ENCODE assay signal across 8 cellular contexts in genomic region chr1:17502326-17502778, GRCh38. TPM values are rescaled to one million over a fixed set of nuclear protein-coding genes. Genes with fewer than 3 reads are reported as not detected.
DNase-seq lines count a peak whose midpoint lies in the region; ATAC-seq and TF ChIP-seq lines count a peak whose summit lies in the region.

No MANE protein-coding gene starts in this region.

- H3K23ac ChIP-seq in trophoblast cell (ENCODE audit: low read length): no peak overlapping the region

- no peak overlapping the region for H4K8ac ChIP-seq in trophoblast cell (ENCODE audit: low read depth, low read length)

- H3K4me1 ChIP-seq in DND-41 (ENCODE audit: insufficient read depth, low read length) (no peaks in the 10 kb centered on the region), Peyer's patch (peaks cover 0 to 15% (median 0%) of the 10 kb centered on the region in 4 donors), trophoblast cell (ENCODE audit: control insufficient read depth in 1 of 2, insufficient read depth in 2 of 2, low read length in 2 of 2) (no peaks in the 10 kb centered on the region), aorta (ENCODE audit: control insufficient read depth in 1 of 2, insufficient read depth in 2 of 2, low read length in 2 of 2) (peaks cover 0 to 2% of the 10 kb centered on the region in 2 donors)

- TF ChIP-seq CTCF in DND-41 (IDR thresholded peaks at IDR 0.05; ENCODE audit: borderline replicate concordance, extremely low read depth, low read length, poor library complexity, severe bottlenecking) (peak; percentile 82), Peyer's patch (IDR thresholded peaks at IDR 0.05) (peak; percentile 70 to 95 (median 83))

- H3K36me3 ChIP-seq in DND-41 (ENCODE audit: insufficient read depth, low read length): no peaks in the 10 kb centered on the region
- H3K36me3 ChIP-seq in Peyer's patch: no peaks in the 10 kb centered on the region
- no peaks in the 10 kb centered on the region for H3K36me3 ChIP-seq in trophoblast cell (ENCODE audit: control insufficient read depth in 1 of 2, insufficient read depth in 2 of 2, low read length in 2 of 2)
- no peaks in the 10 kb centered on the region for H3K36me3 ChIP-seq in aorta (ENCODE audit: control insufficient read depth in 1 of 2, insufficient read depth in 2 of 2, low read length in 1 of 2)

- peaks cover 14% of the 10 kb centered on the region for H3K27me3 Mint-ChIP-seq in activated naive CD8-positive, alpha-beta T cell treated with anti-CD3 and anti-CD28 coated beads, Interleukin-2, amount 10 ng/mL, durations not matched to agents 7 days and 5 days

- H3K9ac ChIP-seq in DND-41 (ENCODE audit: low read depth, low read length): no peak overlapping the region
- no peak overlapping the region for H3K9ac ChIP-seq in trophoblast cell (ENCODE audit: low read length)

- no CpG with 5 or more reads among the region's 12 CpGs for WGBS in trophoblast cell (ENCODE audit: extremely low coverage, insufficient coverage, insufficient read length)
- 1 to 2% methylated on average over 12 of the region's 12 CpGs for WGBS in aorta, 2 donors

- H2AFZ ChIP-seq in DND-41 (ENCODE audit: low read depth, low read length) (no peak overlapping the region), trophoblast cell (ENCODE audit: insufficient read depth, low read length, poor library complexity) (no peak overlapping the region)

- no peak overlapping the region for H3K4me3 Mint-ChIP-seq in activated naive CD8-positive, alpha-beta T cell treated with anti-CD3 and anti-CD28 coated beads, Interleukin-2, amount 10 ng/mL, durations not matched to agents 7 days and 5 days

- H4K12ac ChIP-seq in trophoblast cell (ENCODE audit: low read depth, low read length): no peak overlapping the region

- H3K4me3 ChIP-seq in DND-41 (ENCODE audit: low read depth in 1 of 2, low read length in 2 of 2) (no peak overlapping the region), Peyer's patch (no peak overlapping the region), trophoblast cell (ENCODE audit: low read depth, low read length) (no peak overlapping the region), aorta (ENCODE audit: low read length in 2 of 2) (no peak overlapping the region)

- H3K4me1 Mint-ChIP-seq in activated naive CD8-positive, alpha-beta T cell treated with anti-CD3 and anti-CD28 coated beads, Interleukin-2, amount 10 ng/mL, durations not matched to agents 7 days and 5 days: peaks cover 3% of the 10 kb centered on the region

- H3K79me2 ChIP-seq in DND-41 (ENCODE audit: insufficient read depth, low read length): no peaks in the 10 kb centered on the region
- no peaks in the 10 kb centered on the region for H3K79me2 ChIP-seq in trophoblast cell (ENCODE audit: control insufficient read depth, insufficient read depth, low read length, poor library complexity)

- no peak for TF ChIP-seq POLR2A in Peyer's patch (IDR thresholded peaks at IDR 0.05)

- peak; percentile 87 for ATAC-seq in DND-41 (ENCODE audit: insufficient read depth, low read depth)
- peak; percentile 81 for ATAC-seq in activated naive CD8-positive, alpha-beta T cell treated with anti-CD3 and anti-CD28 coated beads, Interleukin-2, amount 10 ng/mL, durations not matched to agents 7 days and 5 days (ENCODE audit: low read depth)
- ATAC-seq in aorta (ENCODE audit: low FRiP score): peak; percentile 96
- no peak for ATAC-seq in GM18519 (IDR thresholded peaks at IDR 0.05; ENCODE audit: low FRiP score, unreplicated experiment)

- H3K4ac ChIP-seq in trophoblast cell (ENCODE audit: low read depth, low read length): no peak overlapping the region

- no peaks in the 10 kb centered on the region for H3K27me3 ChIP-seq in DND-41 (ENCODE audit: insufficient read depth, low read length, poor library complexity)
- H3K27me3 ChIP-seq in Peyer's patch: no peaks in the 10 kb centered on the region
- no peaks in the 10 kb centered on the region for H3K27me3 ChIP-seq in trophoblast cell (ENCODE audit: insufficient read depth, low read length)
- no peaks in the 10 kb centered on the region for H3K27me3 ChIP-seq in aorta (ENCODE audit: control insufficient read depth in 1 of 2, insufficient read depth in 2 of 2, low read length in 1 of 2)

- H3K4me2 ChIP-seq in DND-41 (ENCODE audit: insufficient read depth, low read length) (no peak overlapping the region), trophoblast cell (ENCODE audit: low read length) (no peak overlapping the region)

- POLR2A ChIA-PET in activated naive CD8-positive, alpha-beta T cell treated with anti-CD3 and anti-CD28 coated beads, Interleukin-2, amount 10 ng/mL, durations not matched to agents 7 days and 5 days (lab: Charles Lee): no interaction called here

- no peak overlapping the region for H4K91ac ChIP-seq in trophoblast cell (ENCODE audit: low read depth, low read length)

- H3K9me3 Mint-ChIP-seq in activated naive CD8-positive, alpha-beta T cell treated with anti-CD3 and anti-CD28 coated beads, Interleukin-2, amount 10 ng/mL, durations not matched to agents 7 days and 5 days: no peaks in the 10 kb centered on the region

- H3K9me3 ChIP-seq in DND-41 (ENCODE audit: insufficient read depth, low read length, severe bottlenecking) (no peaks in the 10 kb centered on the region), Peyer's patch (no peaks in the 10 kb centered on the region), trophoblast cell (ENCODE audit: insufficient read depth, low read depth, low read length) (no peaks in the 10 kb centered on the region), aorta (ENCODE audit: control insufficient read depth, low read length) (no peaks in the 10 kb centered on the region)

- no peaks in the 10 kb centered on the region for H3K79me1 ChIP-seq in trophoblast cell (ENCODE audit: low read length)

- H2BK5ac ChIP-seq in trophoblast cell (ENCODE audit: low read depth, low read length, poor library complexity): no peak overlapping the region

- H3K14ac ChIP-seq in trophoblast cell (ENCODE audit: low read length): no peak overlapping the region

- H2BK12ac ChIP-seq in trophoblast cell (ENCODE audit: low read length): no peak overlapping the region

- no peak overlapping the region for H2BK120ac ChIP-seq in trophoblast cell (ENCODE audit: insufficient read depth, low read length, poor library complexity)

- H3K27ac Mint-ChIP-seq in activated naive CD8-positive, alpha-beta T cell treated with anti-CD3 and anti-CD28 coated beads, Interleukin-2, amount 10 ng/mL, durations not matched to agents 7 days and 5 days: no peak overlapping the region

- no peak overlapping the region for H3K18ac ChIP-seq in trophoblast cell (ENCODE audit: low read length)

- H2AK5ac ChIP-seq in trophoblast cell (ENCODE audit: low read length): no peak overlapping the region

- H3K36me3 Mint-ChIP-seq in activated naive CD8-positive, alpha-beta T cell treated with anti-CD3 and anti-CD28 coated beads, Interleukin-2, amount 10 ng/mL, durations not matched to agents 7 days and 5 days: no peaks in the 10 kb centered on the region

- H4K20me1 ChIP-seq in DND-41 (ENCODE audit: insufficient read depth, low read length): no peaks in the 10 kb centered on the region

- intact Hi-C loops in cardiac septum (cut with DNase I): loop anchor here (1.0 to 2.0 kb wide), 2 partner anchors 66 to 105 kb away; no protein-coding TSS in a partner anchor
- intact Hi-C loops in aorta (cut with DNase I): loop anchor here (1.0 to 2.0 kb wide), 4 partner anchors 24 to 104 kb away; no protein-coding TSS in a partner anchor

- DNase-seq in DND-41 (peak; percentile 60), KG1 (lab: John Stamatoyannopoulos, UW) (peak; percentile 52), Peyer's patch (peak; percentile 65 to 93 (median 92)), cardiac septum (ENCODE audit: low spot score) (peak; percentile 90), trophoblast cell (peak; percentile 74 to 90), aorta (peak; percentile 92 to 97)
- DNase-seq in activated naive CD8-positive, alpha-beta T cell treated with anti-CD3 and anti-CD28 coated beads, Interleukin-2, amount 10 ng/mL, durations not matched to agents 7 days and 5 days: peak; percentile 79

- H3K27ac ChIP-seq in DND-41 (ENCODE audit: low read length) (no peak overlapping the region), Peyer's patch (peak overlapping the region in 2 of 4 donors; percentile 7 to 42), trophoblast cell (ENCODE audit: low read depth, low read length) (no peak overlapping the region), aorta (ENCODE audit: low read depth in 1 of 2, low read length in 2 of 2) (peak overlapping the region in 1 of 2 donors; percentile 41)

RNA-seq across cellular contexts. Expression of gene ARHGEF10L, which starts 37.1 kb away (rescaled TPM):
- total RNA-seq in Peyer's patch: 100 to 1,000 TPM in 3 of 4 donors, 10 to 100 TPM in 1; 72.7 to 177 (median 156) TPM
- total RNA-seq in activated naive CD8-positive, alpha-beta T cell treated with anti-CD3 and anti-CD28 coated beads, Interleukin-2, amount 10 ng/mL, durations not matched to agents 7 days and 5 days: under 1 TPM; 0.39 to 0.48 TPM
- 59.8 TPM for total RNA-seq in cardiac septum
- 9.9 TPM in 2 replicates for polyA plus RNA-seq in trophoblast cell (2013)
- 100 to 1,000 TPM; 143 to 190 TPM for total RNA-seq in aorta
- 100 to 1,000 TPM in 1 of 2 donors, 10 to 100 TPM in 1; 24.0 to 122 TPM for polyA plus RNA-seq in aorta

Comparison
In these comparisons a context has a peak if more than half of its experiments do, and no peak if none do; other contexts are left out.
1. RNA of gene ARHGEF10L, which starts 37.1 kb away (total RNA-seq): 143 to 190 TPM in aorta, 72.7 to 177 TPM in Peyer's patch and 59.8 TPM in cardiac septum (single experiment); 0.39 to 0.48 TPM in activated naive CD8-positive, alpha-beta T cell treated with anti-CD3 and anti-CD28 coated beads, Interleukin-2, amount 10 ng/mL, durations not matched to agents 7 days and 5 days; every median in the first group is over 10 times any median in the second.
2. Peak in every context shown above with its lines, with median percentiles within 50 percentile points of each other: DNase-seq.